Comparison of ENCODE assay signal across 28 cellular contexts in the genomic region with DNA sequence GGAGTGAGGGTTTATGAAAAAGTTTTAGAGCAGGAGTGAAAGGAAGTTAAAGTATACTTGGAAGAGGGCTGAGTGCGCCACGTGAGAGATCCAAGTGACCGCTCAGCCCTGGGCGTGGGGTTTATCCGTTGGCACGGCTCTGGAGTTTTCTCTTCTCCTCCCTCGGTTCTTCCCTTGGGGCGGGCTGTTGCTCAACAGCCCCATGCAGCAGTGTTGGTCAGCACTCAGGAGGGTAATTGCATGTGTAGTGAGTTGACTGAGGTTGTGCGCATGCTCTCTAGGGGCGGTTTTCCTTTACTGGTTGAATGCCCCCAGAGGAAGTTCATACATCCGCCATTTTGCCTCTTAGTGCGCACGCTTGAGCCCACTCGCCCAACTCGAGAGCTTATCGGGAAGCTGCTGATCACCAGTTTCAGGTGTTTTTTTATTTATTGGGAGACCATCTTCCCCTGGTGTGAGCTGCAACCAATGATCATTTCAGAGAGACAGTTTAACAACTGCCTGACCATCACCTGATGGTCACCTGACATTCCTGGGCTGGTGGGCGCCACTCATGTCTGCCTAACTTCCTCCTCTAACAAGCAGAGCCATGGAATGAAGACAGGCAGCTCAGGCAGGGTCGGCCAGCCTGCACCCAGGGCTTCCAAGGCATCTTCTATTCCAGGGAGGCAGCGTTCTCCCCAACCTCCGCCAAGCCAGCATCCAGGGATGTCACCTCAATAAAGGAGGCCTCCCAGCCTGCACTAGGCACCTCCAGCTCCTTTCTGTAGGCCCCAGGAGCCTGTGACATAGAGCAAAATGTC. TPM values are rescaled to one million over a fixed set of nuclear protein-coding genes. Genes with fewer than 3 reads are reported as not detected.
DNase-seq lines count a peak whose midpoint lies in the region; ATAC-seq and TF ChIP-seq lines count a peak whose summit lies in the region.
"Had no signal": no experiment of that assay in that cellular context is flagged by ENCODE, and none has a peak within 500 bp of the region (broad histone marks: within the 10 kb centered on the region; RNA-seq: fewer than 3 reads in every experiment).

No MANE protein-coding gene starts in this region.

- H3K36me3 ChIP-seq in lower lobe of right lung = no peaks in the 10 kb centered on the region
- H3K36me3 ChIP-seq: BE2C, cardiac muscle cell, ovary, right lobe of liver had no signal

- H3K27me3 ChIP-seq in lower lobe of right lung (ENCODE audit: low read depth) = no peaks in the 10 kb centered on the region
- H3K27me3 ChIP-seq: BE2C, cardiac muscle cell, ovary, right lobe of liver had no signal

- H3K27ac Mint-ChIP-seq in osteocyte (ENCODE audit: unreplicated experiment) = no peak overlapping the region
- H3K27ac Mint-ChIP-seq: activated CD4-positive, alpha-beta T cell treated with anti-CD3 and anti-CD28 coated beads, Interleukin-2, amount 10 ng/mL, durations not matched to agents 24 days and 14 days; naive thymus-derived CD4-positive, alpha-beta T cell had no signal

- H3K4me3 Mint-ChIP-seq in osteocyte (ENCODE audit: unreplicated experiment) = no peak overlapping the region
- H3K4me3 Mint-ChIP-seq: activated CD4-positive, alpha-beta T cell treated with anti-CD3 and anti-CD28 coated beads, Interleukin-2, amount 10 ng/mL, durations not matched to agents 24 days and 14 days; activated T-cell treated with anti-CD3 and anti-CD28 coated beads, Interleukin-2, amount 50 U/mL, for 4 hours; naive thymus-derived CD4-positive, alpha-beta T cell had no signal

- no peak overlapping the region for H3K27ac ChIP-seq in lower lobe of right lung
- H3K27ac ChIP-seq: cardiac muscle cell, HL-60, ovary, right lobe of liver, SK-N-MC, VCaP had no signal

- intact Hi-C loops in lower lobe of right lung (cut with DNase I) = no loop called here

- no peaks in the 10 kb centered on the region for H3K4me1 ChIP-seq in lower lobe of right lung
- H3K4me1 ChIP-seq: BE2C, right lobe of liver had no signal

- H3K9me3 Mint-ChIP-seq in osteocyte (ENCODE audit: unreplicated experiment) = peaks cover 7% of the 10 kb centered on the region
- H3K9me3 Mint-ChIP-seq: activated CD4-positive, alpha-beta T cell treated with anti-CD3 and anti-CD28 coated beads, Interleukin-2, amount 10 ng/mL, durations not matched to agents 24 days and 14 days; activated T-cell treated with anti-CD3 and anti-CD28 coated beads, Interleukin-2, amount 50 U/mL, for 4 hours had no signal

- DNase-seq in NOMO-1 treated with DMSO at 0.1 percent for 48 hours (lab: John Stamatoyannopoulos, UW; ENCODE audit: unreplicated experiment) (peak; percentile 42), fibroblast of mammary gland (ENCODE audit: low read depth) (peak; percentile 58), lower lobe of right lung (no peak), stromal cell of bone marrow (ENCODE audit: low read depth) (peak; percentile 74), osteocyte (ENCODE audit: extremely low spot score, unreplicated experiment) (no peak)
- no peak for DNase-seq in stimulated activated CD4-positive, alpha-beta T cell treated with anti-CD3 and anti-CD28 coated beads, Interleukin-4, amount 100 ng/mL, for 1 hour
- DNase-seq: activated CD4-positive, alpha-beta T cell treated with anti-CD3 and anti-CD28 coated beads, Interleukin-2, amount 10 ng/mL, durations not matched to agents 24 days and 14 days; activated naive CD4-positive, alpha-beta T cell treated with Interleukin-2 at 50 U/mL for 16 hours; activated T-cell treated with anti-CD3 and anti-CD28 coated beads, Interleukin-2, amount 50 U/mL, for 4 hours; amniotic stem cell; BE2C; glutamatergic neuron; naive thymus-derived CD4-positive, alpha-beta T cell; NCI-H1048; NCI-H187; NCI-H526 treated with DMSO at 0.1 percent for 48 hours; ovary; right lobe of liver; stimulated activated CD8-positive, alpha-beta memory T cell treated with anti-CD3 and anti-CD28 coated beads, Interleukin-4, amount 100 ng/mL, for 48 hours had no signal

- no peaks in the 10 kb centered on the region for H3K36me3 Mint-ChIP-seq in osteocyte (ENCODE audit: unreplicated experiment)

- H3K4me1 Mint-ChIP-seq in osteocyte (ENCODE audit: unreplicated experiment) = peaks cover 20% of the 10 kb centered on the region
- H3K4me1 Mint-ChIP-seq: activated CD4-positive, alpha-beta T cell treated with anti-CD3 and anti-CD28 coated beads, Interleukin-2, amount 10 ng/mL, durations not matched to agents 24 days and 14 days; naive thymus-derived CD4-positive, alpha-beta T cell had no signal

- peak; percentile 15 to 23 for ATAC-seq in lower lobe of right lung
- ATAC-seq in esophagus mucosa = no peak
- no peak for ATAC-seq in GM21360 (IDR thresholded peaks at IDR 0.05; ENCODE audit: unreplicated experiment)
- ATAC-seq: activated T-cell treated with anti-CD3 and anti-CD28 coated beads, Interleukin-2, amount 50 U/mL, for 4 hours; naive thymus-derived CD4-positive, alpha-beta T cell had no signal

- TF ChIP-seq CTCF in fibroblast of mammary gland (conservative IDR thresholded peaks at IDR 0.05; ENCODE audit: control insufficient read depth, insufficient read depth, low read depth, low read length) (no peak), lower lobe of right lung (IDR thresholded peaks at IDR 0.05) (no peak), osteocyte (IDR thresholded peaks at IDR 0.05) (no peak)

- H3K4me3 ChIP-seq in fibroblast of mammary gland (ENCODE audit: control insufficient read depth, low read depth, low read length) (no peak overlapping the region), lower lobe of right lung (no peak overlapping the region)
- H3K4me3 ChIP-seq: cardiac muscle cell, ovary, right lobe of liver, SK-N-MC had no signal

- no peaks in the 10 kb centered on the region for H3K27me3 Mint-ChIP-seq in osteocyte (ENCODE audit: unreplicated experiment)
- H3K27me3 Mint-ChIP-seq: naive thymus-derived CD4-positive, alpha-beta T cell had no signal

- H3K9me3 ChIP-seq in lower lobe of right lung = no peaks in the 10 kb centered on the region
- H3K9me3 ChIP-seq: BE2C, ovary, right lobe of liver had no signal

RNA-seq across cellular contexts. Expression of a gene that starts 41.3 kb away (rescaled TPM):
- total RNA-seq in lower lobe of right lung = 2.8 TPM
- total RNA-seq in esophagus mucosa = 0.12 TPM
- total RNA-seq in osteocyte = 0.52 and 0.54 TPM in 2 replicates
- total RNA-seq: cardiac muscle cell; fibroblast of lung; LHCN-M2; T-helper 2 cell treated with Interferon-gamma antibody and Interleukin-4, amounts not matched to agents 100 ng/mL and 5 ng/mL, for 36 hours had no signal

Comparison
In these comparisons a context has a peak if more than half of its experiments do, and no peak if none do; other contexts are left out.
1. DNase-seq: peak in NOMO-1 treated with DMSO at 0.1 percent for 48 hours (single experiment), fibroblast of mammary gland (single experiment) and stromal cell of bone marrow (single experiment); none in lower lobe of right lung (single experiment), stimulated activated CD4-positive, alpha-beta T cell treated with anti-CD3 and anti-CD28 coated beads, Interleukin-4, amount 100 ng/mL, for 1 hour (single experiment) and osteocyte (single experiment).
2. ATAC-seq: peak in lower lobe of right lung (2 of 2); none in esophagus mucosa (single experiment) and GM21360 (single experiment).